10 cellular contexts compared by ENCODE assay signal in the genomic region with DNA sequence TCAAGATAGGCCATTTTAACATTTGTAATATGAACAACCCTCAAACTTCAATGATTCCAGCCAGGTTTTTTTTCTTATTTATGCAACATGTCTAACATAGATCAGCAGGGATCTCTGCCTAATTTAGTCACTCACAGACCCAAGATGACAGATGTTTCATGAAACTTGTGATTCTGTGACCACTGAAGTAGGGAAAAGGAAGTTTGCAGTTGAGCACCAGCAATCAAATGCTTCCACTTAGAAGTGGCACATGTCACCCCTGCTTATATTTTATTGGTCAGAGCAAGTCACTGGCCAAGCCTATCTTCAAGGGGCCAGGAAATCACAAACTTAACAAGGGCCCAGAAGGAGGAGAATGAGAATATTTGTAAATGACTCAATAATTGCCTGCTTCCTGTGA.
DNase-seq lines count a peak whose midpoint lies in the region; ATAC-seq and TF ChIP-seq lines count a peak whose summit lies in the region.
"Had no signal": no experiment of that assay in that cellular context is flagged by ENCODE, and none has a peak within 500 bp of the region (broad histone marks: within the 10 kb centered on the region; RNA-seq: fewer than 3 reads in every experiment).

No MANE protein-coding gene starts in this region.

- DNase-seq in GM06990 (ENCODE audit: extremely low read depth, insufficient read length) (peak; percentile 47), MM.1S (peak; percentile 72), heart left ventricle (no peak), NCI-H2081 (lab: John Stamatoyannopoulos, UW) (no peak)
- no peak for DNase-seq in effector memory CD4-positive, alpha-beta T cell
- no peak for DNase-seq in activated CD4-positive, alpha-beta memory T cell treated with anti-CD3 and anti-CD28 coated beads, Interleukin-2, amount 10 ng/mL, durations not matched to agents 7 days and 5 days
- DNase-seq: CD8-positive, alpha-beta T cell; hippocampal formation had no signal

- H3K4me3 Mint-ChIP-seq in activated CD4-positive, alpha-beta memory T cell treated with anti-CD3 and anti-CD28 coated beads, Interleukin-2, amount 10 ng/mL, durations not matched to agents 7 days and 5 days: no peak overlapping the region
- H3K4me3 Mint-ChIP-seq: CD8-positive, alpha-beta T cell had no signal

- 0 out of 2 replicates have a peak overlapping the region, but pooled peaks have one; percentile 0 for H3K27ac ChIP-seq in MM.1S (ENCODE audit: low read length)
- H3K27ac ChIP-seq in heart left ventricle: no peak overlapping the region
- no peak overlapping the region for H3K27ac ChIP-seq in effector memory CD4-positive, alpha-beta T cell (ENCODE audit: insufficient read depth, low read length, poor library complexity, severe bottlenecking)

- H3K27me3 Mint-ChIP-seq in activated CD4-positive, alpha-beta memory T cell treated with anti-CD3 and anti-CD28 coated beads, Interleukin-2, amount 10 ng/mL, durations not matched to agents 7 days and 5 days: no peaks in the 10 kb centered on the region

- no peaks in the 10 kb centered on the region for H4K20me1 ChIP-seq in MM.1S (ENCODE audit: insufficient read depth, low read length)

- H3K27me3 ChIP-seq in GM06990 (replicated peaks; ENCODE audit: control insufficient read depth, insufficient read depth, low read length) (no peaks in the 10 kb centered on the region), MM.1S (replicated peaks; ENCODE audit: insufficient read depth, low read length) (no peaks in the 10 kb centered on the region), heart left ventricle (no peaks in the 10 kb centered on the region)
- H3K27me3 ChIP-seq in effector memory CD4-positive, alpha-beta T cell (replicated peaks; ENCODE audit: control insufficient read depth, insufficient read depth, low read length, poor library complexity, severe bottlenecking): no peaks in the 10 kb centered on the region

- POLR2A ChIA-PET in activated CD4-positive, alpha-beta memory T cell treated with anti-CD3 and anti-CD28 coated beads, Interleukin-2, amount 10 ng/mL, durations not matched to agents 7 days and 5 days (lab: Charles Lee): no interaction called here

- no peaks in the 10 kb centered on the region for H3K36me3 ChIP-seq in GM06990 (ENCODE audit: control insufficient read depth, insufficient read depth, low read length)
- H3K36me3 ChIP-seq in MM.1S (replicated peaks; ENCODE audit: insufficient read depth, low read length): no peaks in the 10 kb centered on the region
- H3K36me3 ChIP-seq in heart left ventricle: no peaks in the 10 kb centered on the region
- H3K36me3 ChIP-seq in effector memory CD4-positive, alpha-beta T cell (ENCODE audit: control insufficient read depth, insufficient read depth, low read length): no peaks in the 10 kb centered on the region

- intact Hi-C loops in heart left ventricle (cut with DNase I): no loop called here

- H2AFZ ChIP-seq in MM.1S (ENCODE audit: low read length): no peak overlapping the region

- H3K4me3 ChIP-seq in GM06990 (replicated peaks; ENCODE audit: low read depth, low read length) (no peak overlapping the region), MM.1S (ENCODE audit: low read length) (no peak overlapping the region), heart left ventricle (no peak overlapping the region)
- no peak overlapping the region for H3K4me3 ChIP-seq in effector memory CD4-positive, alpha-beta T cell (ENCODE audit: insufficient read depth, low read depth, low read length, poor library complexity, severe bottlenecking)

- peaks cover 15% of the 10 kb centered on the region for H3K9me3 Mint-ChIP-seq in activated CD4-positive, alpha-beta memory T cell treated with anti-CD3 and anti-CD28 coated beads, Interleukin-2, amount 10 ng/mL, durations not matched to agents 7 days and 5 days
- H3K9me3 Mint-ChIP-seq: CD8-positive, alpha-beta T cell had no signal

- no peaks in the 10 kb centered on the region for H3F3A ChIP-seq in MM.1S (ENCODE audit: insufficient read depth, low read length)

- H3K9me3 ChIP-seq in MM.1S (replicated peaks; ENCODE audit: insufficient read depth, low read length) (no peaks in the 10 kb centered on the region), heart left ventricle (peaks cover 0 to 8% (median 0%) of the 10 kb centered on the region in 12 donors)
- H3K9me3 ChIP-seq in effector memory CD4-positive, alpha-beta T cell (ENCODE audit: control insufficient read depth, low read length): no peaks in the 10 kb centered on the region

- CTCF ChIA-PET in activated CD4-positive, alpha-beta memory T cell treated with anti-CD3 and anti-CD28 coated beads, Interleukin-2, amount 10 ng/mL, durations not matched to agents 7 days and 5 days (lab: Charles Lee): no interaction called here

- no peak for TF ChIP-seq POLR2A in heart left ventricle (IDR thresholded peaks at IDR 0.05)

- 0 out of 2 replicates have a peak overlapping the region, but pooled peaks have one; percentile 6 for H3K4me2 ChIP-seq in MM.1S (ENCODE audit: low read depth, low read length)

- H3K4me1 ChIP-seq in MM.1S (ENCODE audit: low read length) (peaks cover 17% of the 10 kb centered on the region), heart left ventricle (peaks cover 0 to 7% (median 0%) of the 10 kb centered on the region in 12 donors)
- H3K4me1 ChIP-seq in effector memory CD4-positive, alpha-beta T cell (ENCODE audit: control insufficient read depth, insufficient read depth, low read length, poor library complexity, severe bottlenecking): no peaks in the 10 kb centered on the region

- H3K79me2 ChIP-seq in MM.1S (ENCODE audit: low read length): no peaks in the 10 kb centered on the region

- peaks cover 34% of the 10 kb centered on the region for H3K4me1 Mint-ChIP-seq in activated CD4-positive, alpha-beta memory T cell treated with anti-CD3 and anti-CD28 coated beads, Interleukin-2, amount 10 ng/mL, durations not matched to agents 7 days and 5 days

- peaks cover 12% of the 10 kb centered on the region for H3K36me3 Mint-ChIP-seq in activated CD4-positive, alpha-beta memory T cell treated with anti-CD3 and anti-CD28 coated beads, Interleukin-2, amount 10 ng/mL, durations not matched to agents 7 days and 5 days (ENCODE audit: low read depth)

- no peaks in the 10 kb centered on the region for H3K9me2 ChIP-seq in MM.1S (replicated peaks; ENCODE audit: insufficient read depth, low read length)

- no peak overlapping the region for H3K27ac Mint-ChIP-seq in activated CD4-positive, alpha-beta memory T cell treated with anti-CD3 and anti-CD28 coated beads, Interleukin-2, amount 10 ng/mL, durations not matched to agents 7 days and 5 days
- H3K27ac Mint-ChIP-seq: CD8-positive, alpha-beta T cell had no signal

- ATAC-seq in GM19328 (IDR thresholded peaks at IDR 0.05; ENCODE audit: unreplicated experiment) (peak; percentile 79), HG02938 (IDR thresholded peaks at IDR 0.05; ENCODE audit: unreplicated experiment) (peak; percentile 90), heart left ventricle (no peak)
- ATAC-seq: CD8-positive, alpha-beta T cell had no signal

- H3K9ac ChIP-seq in MM.1S (ENCODE audit: low read length): no peak overlapping the region

- TF ChIP-seq CTCF in GM06990 (IDR thresholded peaks at IDR 0.05; ENCODE audit: insufficient read depth, low read length, poor library complexity, severe bottlenecking) (no peak), MM.1S (IDR thresholded peaks at IDR 0.05; ENCODE audit: low read length) (no peak), heart left ventricle (IDR thresholded peaks at IDR 0.05) (no peak)

Comparison
In these comparisons a context has a peak if more than half of its experiments do, and no peak if none do; other contexts are left out.
1. DNase-seq: peak in GM06990 (single experiment) and MM.1S (single experiment); none in heart left ventricle (0 of 5), effector memory CD4-positive, alpha-beta T cell (0 of 3), activated CD4-positive, alpha-beta memory T cell treated with anti-CD3 and anti-CD28 coated beads, Interleukin-2, amount 10 ng/mL, durations not matched to agents 7 days and 5 days (single experiment) and NCI-H2081 (0 of 2).
2. ATAC-seq: peak in GM19328 (single experiment) and HG02938 (single experiment); none in heart left ventricle (0 of 4).